ENCODE assay signal across 19 cellular contexts in the genomic region with DNA sequence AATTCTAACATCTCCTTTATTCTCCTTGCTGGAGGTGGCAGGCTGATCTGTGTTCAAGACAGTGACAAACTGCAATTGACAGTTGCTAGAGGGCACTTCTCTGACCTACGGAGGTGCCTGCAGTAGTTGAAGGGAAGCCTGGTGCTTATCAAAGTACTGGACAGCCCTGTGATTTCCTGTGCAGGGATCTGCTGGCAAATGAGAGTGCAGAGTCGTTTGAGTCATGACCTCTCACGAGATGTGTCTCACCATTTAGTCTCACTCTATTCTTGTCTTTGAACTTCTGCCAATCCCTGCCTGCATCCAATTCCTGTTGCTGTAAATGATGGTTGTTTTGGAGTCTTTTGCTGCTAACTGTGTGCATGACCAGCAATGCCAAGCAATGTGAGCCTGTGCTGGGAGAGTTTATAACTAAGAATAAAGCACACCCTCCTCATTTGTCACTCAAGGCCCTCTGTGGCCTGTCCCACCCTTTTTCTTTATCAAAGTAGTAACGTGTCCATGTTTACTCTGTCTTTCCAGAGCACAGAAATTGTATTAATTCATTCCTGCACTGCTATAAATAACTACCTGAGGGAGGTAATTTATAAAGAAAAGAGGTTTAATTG. TPM values are rescaled to one million over a fixed set of nuclear protein-coding genes. Genes with fewer than 3 reads are reported as not detected.
DNase-seq lines count a peak whose midpoint lies in the region; ATAC-seq and TF ChIP-seq lines count a peak whose summit lies in the region.
"Had no signal": no experiment of that assay in that cellular context is flagged by ENCODE, and none has a peak within 500 bp of the region (broad histone marks: within the 10 kb centered on the region; RNA-seq: fewer than 3 reads in every experiment).

No MANE protein-coding gene starts in this region.

- in situ Hi-C loops in SK-MEL-5 (cut with HindIII; ENCODE audit: low pct_unique_long_range_greater_than_20kb, low sequenced_read_pairs): no loop called here

- H3K27ac Mint-ChIP-seq in H9: no peak overlapping the region; a peak in 1 of 7 replicates
- H3K27ac Mint-ChIP-seq: activated T-helper 2 cell treated with anti-CD3 and anti-CD28 coated beads, Interferon-gamma antibody, Interleukin-2, Interleukin-4, amounts not matched to agents 10 μg/mL and 5 μg/mL and 100 μg/mL, durations not matched to agents 14 hours and 24 hours and 36 hours; CD4-positive, alpha-beta memory T cell; nephron had no signal

- no peak overlapping the region for H2AK5ac ChIP-seq in H9 (ENCODE audit: insufficient read length, low read length)

- H4K91ac ChIP-seq in H9 (ENCODE audit: insufficient read length, low read depth, low read length): no peak overlapping the region

- DNase-seq in ELF-1 (ENCODE audit: low read depth, low spot score): peak; percentile 11
- DNase-seq in SK-MEL-5 (ENCODE audit: low read depth, low spot score): peak; percentile 1
- peak; percentile 39 for DNase-seq in fibroblast of the aortic adventitia (ENCODE audit: low read depth)
- DNase-seq in sciatic nerve (ENCODE audit: low spot score): no peak
- DNase-seq in H9: no peak
- DNase-seq in middle frontal gyrus (ENCODE audit: extremely low spot score, low spot score): no peak
- DNase-seq: CD4-positive, alpha-beta memory T cell; effector memory CD4-positive, alpha-beta T cell; glutamatergic neuron; left lung; NCI-H146; NCI-H526 treated with DMSO at 0.1 percent for 48 hours; right lobe of liver; stimulated activated naive CD4-positive, alpha-beta T cell; T1000 had no signal

- no peak overlapping the region for H3K56ac ChIP-seq in H9 (ENCODE audit: insufficient read length, low read depth, low read length)

- no peak overlapping the region for H2BK20ac ChIP-seq in H9 (ENCODE audit: low read depth, low read length, poor library complexity, severe bottlenecking)

- H3K4me3 Mint-ChIP-seq in H9: no peak overlapping the region
- H3K4me3 Mint-ChIP-seq: CD4-positive, alpha-beta memory T cell; nephron had no signal

- no peak overlapping the region for H2BK5ac ChIP-seq in H9 (ENCODE audit: insufficient read length, low read length)

- H4K20me1 ChIP-seq in H9 (ENCODE audit: control insufficient read depth, insufficient read depth, insufficient read length): no peaks in the 10 kb centered on the region

- H3T11ph ChIP-seq in H9 (ENCODE audit: low read length): no peak overlapping the region

- H3K4me2 ChIP-seq in H9 (ENCODE audit: insufficient read depth, insufficient read length, low read length): no peak overlapping the region

- H3K23ac ChIP-seq in H9 (ENCODE audit: insufficient read length, low read depth, low read length): no peak overlapping the region

- no peak overlapping the region for H2BK15ac ChIP-seq in H9 (ENCODE audit: low read depth, low read length)

- no peaks in the 10 kb centered on the region for H3K27me3 ChIP-seq in H9 (ENCODE audit: insufficient read depth, low read length)
- H3K27me3 ChIP-seq: right lobe of liver had no signal

- no peak overlapping the region for H2BK12ac ChIP-seq in H9 (ENCODE audit: insufficient read length, low read depth, low read length)

- H3K79me2 ChIP-seq in H9 (ENCODE audit: insufficient read depth, low read length): no peaks in the 10 kb centered on the region

- no peaks in the 10 kb centered on the region for H3K79me1 ChIP-seq in H9 (ENCODE audit: insufficient read depth, low read depth, low read length, poor library complexity, severe bottlenecking)

- ATAC-seq in sciatic nerve: peak; percentile 28
- no peak for ATAC-seq in GM21423 (IDR thresholded peaks at IDR 0.05; ENCODE audit: unreplicated experiment)
- ATAC-seq: left lung, right lobe of liver had no signal

- no peaks in the 10 kb centered on the region for H3K9me3 Mint-ChIP-seq in H9
- H3K9me3 Mint-ChIP-seq: activated T-helper 2 cell treated with anti-CD3 and anti-CD28 coated beads, Interferon-gamma antibody, Interleukin-2, Interleukin-4, amounts not matched to agents 10 μg/mL and 5 μg/mL and 100 μg/mL, durations not matched to agents 14 hours and 24 hours and 36 hours; nephron had no signal

- TF ChIP-seq CTCF in fibroblast of the aortic adventitia (IDR thresholded peaks at IDR 0.05; ENCODE audit: insufficient read depth, low read length) (no peak), H9 (conservative IDR thresholded peaks at IDR 0.05) (no peak)

- no peaks in the 10 kb centered on the region for H3K36me3 Mint-ChIP-seq in H9 (ENCODE audit: insufficient read depth in 1 of 3, low read depth in 3 of 3)
- H3K36me3 Mint-ChIP-seq: CD4-positive, alpha-beta memory T cell had no signal

- no peak overlapping the region for H3K18ac ChIP-seq in H9 (ENCODE audit: insufficient read length, low read depth, low read length)

- H3K4ac ChIP-seq in H9 (ENCODE audit: low read depth, low read length): no peak overlapping the region

- H2BK120ac ChIP-seq in H9 (ENCODE audit: low read depth, low read length, poor library complexity, severe bottlenecking): no peak overlapping the region

- H3K4me3 ChIP-seq in fibroblast of the aortic adventitia (ENCODE audit: low read depth, low read length): no peak overlapping the region
- H3K4me3 ChIP-seq: left lung, right lobe of liver had no signal

- intact Hi-C loops in sciatic nerve (cut with DNase I): no loop called here

- WGBS in H9 (ENCODE audit: extremely low coverage, insufficient read length, low lambda C conversion rate): no CpG with 5 or more reads among the region's 4 CpGs

- no peaks in the 10 kb centered on the region for H3K23me2 ChIP-seq in H9 (ENCODE audit: insufficient read length, low read depth, low read length, poor library complexity, severe bottlenecking)

- no peak overlapping the region for H3K9ac ChIP-seq in H9 (ENCODE audit: extremely low read depth, insufficient read length, low read length)

- no peak overlapping the region for H3K27ac ChIP-seq in H9 (ENCODE audit: insufficient read length, low read depth, low read length)
- H3K27ac ChIP-seq: left lung, right lobe of liver had no signal

- H3K4me1 ChIP-seq in H9 (ENCODE audit: insufficient read depth, low read length): no peaks in the 10 kb centered on the region
- H3K4me1 ChIP-seq: left lung, right lobe of liver had no signal

- no peak overlapping the region for H2AFZ ChIP-seq in H9 (ENCODE audit: low read length)

- H3K14ac ChIP-seq in H9 (ENCODE audit: insufficient read depth, low read length): no peak overlapping the region

- no peak overlapping the region for H4K8ac ChIP-seq in H9 (replicated peaks; ENCODE audit: insufficient read length, low read depth, low read length)

- H3K27me3 Mint-ChIP-seq in H9 (ENCODE audit: low read depth): peaks cover 38% of the 10 kb centered on the region

- no peaks in the 10 kb centered on the region for H3K9me3 ChIP-seq in H9 (ENCODE audit: control insufficient read depth, low read depth, low read length)
- H3K9me3 ChIP-seq: left lung, right lobe of liver had no signal

- H4K5ac ChIP-seq in H9 (ENCODE audit: insufficient read length, low read depth, low read length): no peak overlapping the region

- H3K4me1 Mint-ChIP-seq in H9: no peaks in the 10 kb centered on the region
- H3K4me1 Mint-ChIP-seq: CD4-positive, alpha-beta memory T cell; nephron had no signal

RNA-seq across cellular contexts. Expression of a gene that starts 34.6 kb away (rescaled TPM):
- total RNA-seq in SK-MEL-5 (2014; rRNA removed; shearing (Covaris generic)): not detected in 2 replicates
- polyA plus RNA-seq in SK-MEL-5 (2015; cell fraction: cytosol; rRNA removed): not detected in 2 replicates
- not detected in 2 replicates for polyA plus RNA-seq in SK-MEL-5 (2015; cell fraction: nucleus; rRNA removed)
- total RNA-seq in fibroblast of the aortic adventitia (ENCODE audit: low replicate concordance) (not detected in 2 replicates), sciatic nerve (0.45 TPM), H9 (2021) (not detected in 2 replicates)
- total RNA-seq: activated T-helper 2 cell treated with anti-CD3 and anti-CD28 coated beads, Interferon-gamma antibody, Interleukin-2, Interleukin-4, amounts not matched to agents 10 μg/mL and 5 μg/mL and 100 μg/mL, durations not matched to agents 14 hours and 24 hours and 36 hours; CD4-positive, alpha-beta memory T cell; left lung; right lobe of liver; ureter had no signal
- polyA plus RNA-seq: CD4-positive, alpha-beta memory T cell had no signal

Comparison
In these comparisons a context has a peak if more than half of its experiments do, and no peak if none do; other contexts are left out.
1. DNase-seq: peak in ELF-1 (single experiment), SK-MEL-5 (single experiment) and fibroblast of the aortic adventitia (single experiment); none in sciatic nerve (single experiment), H9 (single experiment) and middle frontal gyrus (single experiment).